1 cellular context compared by ENCODE assay signal in the genomic region with DNA sequence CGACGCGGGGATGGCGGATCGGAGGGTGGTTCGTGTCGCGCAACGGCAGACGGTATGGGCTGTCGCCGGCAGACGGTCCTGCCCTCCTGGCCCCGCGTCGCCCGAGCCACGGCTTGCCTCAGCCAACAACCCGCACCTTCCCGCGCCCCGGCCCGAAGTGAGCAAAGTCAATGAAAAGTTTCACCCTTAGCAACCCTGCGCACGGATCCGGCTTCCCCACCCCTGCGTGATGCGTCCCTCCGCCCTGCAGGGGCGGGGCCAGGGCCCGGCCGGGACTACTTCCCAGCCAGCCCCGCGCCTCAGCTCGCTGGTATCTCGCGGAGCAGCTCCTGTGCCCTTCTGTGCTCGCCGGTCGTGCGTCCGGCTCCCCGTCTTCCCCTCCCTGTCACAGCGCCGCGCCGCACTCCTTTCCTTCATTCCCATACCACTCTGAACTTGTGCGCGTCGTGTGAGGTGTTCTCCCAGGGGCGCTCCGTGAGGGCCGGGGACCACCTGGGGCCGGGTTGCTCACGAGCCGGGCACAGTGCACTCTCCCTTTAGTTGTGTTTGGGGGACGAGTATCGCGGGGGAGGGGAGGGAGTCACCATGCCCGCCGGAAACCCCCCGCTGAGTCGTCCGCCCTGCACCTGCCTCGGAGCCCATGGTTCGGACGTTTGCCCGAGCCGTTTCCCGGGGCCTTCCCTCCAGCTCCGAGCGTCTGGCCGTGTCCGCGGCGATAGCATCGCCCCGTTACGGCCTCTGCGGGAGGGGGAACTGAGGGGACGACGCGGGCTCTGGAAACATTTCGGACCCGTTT.
TF ChIP-seq lines count a peak whose summit lies in the region.

A gene with protein sequence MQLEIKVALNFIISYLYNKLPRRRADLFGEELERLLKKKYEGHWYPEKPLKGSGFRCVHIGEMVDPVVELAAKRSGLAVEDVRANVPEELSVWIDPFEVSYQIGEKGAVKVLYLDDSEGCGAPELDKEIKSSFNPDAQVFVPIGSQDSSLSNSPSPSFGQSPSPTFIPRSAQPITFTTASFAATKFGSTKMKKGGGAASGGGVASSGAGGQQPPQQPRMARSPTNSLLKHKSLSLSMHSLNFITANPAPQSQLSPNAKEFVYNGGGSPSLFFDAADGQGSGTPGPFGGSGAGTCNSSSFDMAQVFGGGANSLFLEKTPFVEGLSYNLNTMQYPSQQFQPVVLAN (minus strand): TSS at position 163 of the 796 bp plus-strand sequence. CDS start 9,456 bp downstream, outside the sequence.

TF ChIP-seq in K562, 482 proteins besides CTCF, POLR2A, EP300 and RAD21 (continued from another document and continues in another):
- TF ChIP-seq, protein P1, sequence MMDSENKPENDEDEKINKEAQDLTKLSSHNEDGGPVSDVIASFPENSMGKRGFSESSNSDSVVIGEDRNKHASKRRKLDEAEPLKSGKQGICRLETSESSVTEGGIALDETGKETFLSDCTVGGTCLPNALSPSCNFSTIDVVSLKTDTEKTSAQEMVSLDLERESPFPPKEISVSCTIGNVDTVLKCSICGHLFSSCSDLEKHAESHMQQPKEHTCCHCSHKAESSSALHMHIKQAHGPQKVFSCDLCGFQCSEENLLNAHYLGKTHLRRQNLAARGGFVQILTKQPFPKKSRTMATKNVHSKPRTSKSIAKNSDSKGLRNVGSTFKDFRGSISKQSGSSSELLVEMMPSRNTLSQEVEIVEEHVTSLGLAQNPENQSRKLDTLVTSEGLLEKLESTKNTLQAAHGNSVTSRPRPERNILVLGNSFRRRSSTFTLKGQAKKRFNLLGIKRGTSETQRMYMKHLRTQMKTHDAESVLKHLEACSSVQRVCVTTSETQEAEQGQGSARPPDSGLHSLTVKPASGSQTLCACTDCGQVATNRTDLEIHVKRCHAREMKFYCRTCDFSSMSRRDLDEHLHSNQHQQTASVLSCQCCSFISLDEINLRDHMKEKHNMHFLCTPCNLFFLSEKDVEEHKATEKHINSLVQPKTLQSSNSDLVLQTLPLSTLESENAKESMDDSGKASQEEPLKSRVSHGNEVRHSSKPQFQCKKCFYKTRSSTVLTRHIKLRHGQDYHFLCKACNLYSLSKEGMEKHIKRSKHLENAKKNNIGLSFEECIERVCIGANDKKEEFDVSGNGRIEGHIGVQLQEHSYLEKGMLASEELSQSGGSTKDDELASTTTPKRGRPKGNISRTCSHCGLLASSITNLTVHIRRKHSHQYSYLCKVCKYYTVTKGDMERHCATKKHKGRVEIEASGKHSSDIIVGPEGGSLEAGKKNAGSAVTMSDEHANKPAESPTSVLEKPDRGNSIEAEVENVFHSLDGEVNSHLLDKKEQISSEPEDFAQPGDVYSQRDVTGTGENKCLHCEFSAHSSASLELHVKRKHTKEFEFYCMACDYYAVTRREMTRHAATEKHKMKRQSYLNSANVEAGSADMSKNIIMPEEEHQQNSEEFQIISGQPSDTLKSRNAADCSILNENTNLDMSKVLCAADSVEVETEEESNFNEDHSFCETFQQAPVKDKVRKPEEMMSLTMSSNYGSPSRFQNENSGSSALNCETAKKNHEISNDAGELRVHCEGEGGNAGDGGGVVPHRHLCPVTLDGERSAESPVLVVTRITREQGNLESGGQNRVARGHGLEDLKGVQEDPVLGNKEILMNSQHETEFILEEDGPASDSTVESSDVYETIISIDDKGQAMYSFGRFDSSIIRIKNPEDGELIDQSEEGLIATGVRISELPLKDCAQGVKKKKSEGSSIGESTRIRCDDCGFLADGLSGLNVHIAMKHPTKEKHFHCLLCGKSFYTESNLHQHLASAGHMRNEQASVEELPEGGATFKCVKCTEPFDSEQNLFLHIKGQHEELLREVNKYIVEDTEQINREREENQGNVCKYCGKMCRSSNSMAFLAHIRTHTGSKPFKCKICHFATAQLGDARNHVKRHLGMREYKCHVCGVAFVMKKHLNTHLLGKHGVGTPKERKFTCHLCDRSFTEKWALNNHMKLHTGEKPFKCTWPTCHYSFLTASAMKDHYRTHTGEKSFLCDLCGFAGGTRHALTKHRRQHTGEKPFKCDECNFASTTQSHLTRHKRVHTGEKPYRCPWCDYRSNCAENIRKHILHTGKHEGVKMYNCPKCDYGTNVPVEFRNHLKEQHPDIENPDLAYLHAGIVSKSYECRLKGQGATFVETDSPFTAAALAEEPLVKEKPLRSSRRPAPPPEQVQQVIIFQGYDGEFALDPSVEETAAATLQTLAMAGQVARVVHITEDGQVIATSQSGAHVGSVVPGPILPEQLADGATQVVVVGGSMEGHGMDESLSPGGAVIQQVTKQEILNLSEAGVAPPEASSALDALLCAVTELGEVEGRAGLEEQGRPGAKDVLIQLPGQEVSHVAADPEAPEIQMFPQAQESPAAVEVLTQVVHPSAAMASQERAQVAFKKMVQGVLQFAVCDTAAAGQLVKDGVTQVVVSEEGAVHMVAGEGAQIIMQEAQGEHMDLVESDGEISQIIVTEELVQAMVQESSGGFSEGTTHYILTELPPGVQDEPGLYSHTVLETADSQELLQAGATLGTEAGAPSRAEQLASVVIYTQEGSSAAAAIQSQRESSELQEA (IDR thresholded peaks at IDR 0.05; ENCODE audit: low read depth) = no peak
- peak; percentile 67 for TF ChIP-seq RFX5 (IDR thresholded peaks at IDR 0.05; ENCODE audit: low read depth, low read length)
- no peak for TF ChIP-seq RREB1 (CRISPR knock-in tag; IDR thresholded peaks at IDR 0.05)
- TF ChIP-seq ZNF184 (CRISPR knock-in tag; IDR thresholded peaks at IDR 0.05) = no peak
- no peak for TF ChIP-seq BACH1 (tag; IDR thresholded peaks at IDR 0.05)
- no peak for TF ChIP-seq POLR3A (IDR thresholded peaks at IDR 0.05; ENCODE audit: borderline replicate concordance, extremely low read depth, insufficient read depth, insufficient read length)
- 0 out of 2 replicates have a peak, but pooled peaks have one; percentile 51 for TF ChIP-seq ZNF76 (CRISPR knock-in tag; IDR thresholded peaks at IDR 0.05; ENCODE audit: borderline replicate concordance)
- TF ChIP-seq ZFP36 (IDR thresholded peaks at IDR 0.05; ENCODE audit: low read depth, low read length, partially characterized antibody) = peak; percentile 47
- no peak; the same call in 1 of the 2 replicates for TF ChIP-seq ZBTB7A (IDR thresholded peaks at IDR 0.05; ENCODE audit: borderline replicate concordance, control insufficient read depth, low read depth, low read length)
- peak; percentile 64 for TF ChIP-seq HCFC1 (IDR thresholded peaks at IDR 0.05; ENCODE audit: low read depth, low read length)
- TF ChIP-seq ZNF586 (CRISPR knock-in tag; conservative IDR thresholded peaks at IDR 0.05) = no peak
- no peak for TF ChIP-seq U2AF2 (optimal IDR thresholded peaks at IDR 0.05; ENCODE audit: low read depth, low read length)
- TF ChIP-seq BCLAF1 (IDR thresholded peaks at IDR 0.05; ENCODE audit: borderline replicate concordance in 1 of 2, control insufficient read depth in 1 of 2, low read depth in 2 of 2, low read length in 1 of 2) = no peak
- TF ChIP-seq, protein P2, sequence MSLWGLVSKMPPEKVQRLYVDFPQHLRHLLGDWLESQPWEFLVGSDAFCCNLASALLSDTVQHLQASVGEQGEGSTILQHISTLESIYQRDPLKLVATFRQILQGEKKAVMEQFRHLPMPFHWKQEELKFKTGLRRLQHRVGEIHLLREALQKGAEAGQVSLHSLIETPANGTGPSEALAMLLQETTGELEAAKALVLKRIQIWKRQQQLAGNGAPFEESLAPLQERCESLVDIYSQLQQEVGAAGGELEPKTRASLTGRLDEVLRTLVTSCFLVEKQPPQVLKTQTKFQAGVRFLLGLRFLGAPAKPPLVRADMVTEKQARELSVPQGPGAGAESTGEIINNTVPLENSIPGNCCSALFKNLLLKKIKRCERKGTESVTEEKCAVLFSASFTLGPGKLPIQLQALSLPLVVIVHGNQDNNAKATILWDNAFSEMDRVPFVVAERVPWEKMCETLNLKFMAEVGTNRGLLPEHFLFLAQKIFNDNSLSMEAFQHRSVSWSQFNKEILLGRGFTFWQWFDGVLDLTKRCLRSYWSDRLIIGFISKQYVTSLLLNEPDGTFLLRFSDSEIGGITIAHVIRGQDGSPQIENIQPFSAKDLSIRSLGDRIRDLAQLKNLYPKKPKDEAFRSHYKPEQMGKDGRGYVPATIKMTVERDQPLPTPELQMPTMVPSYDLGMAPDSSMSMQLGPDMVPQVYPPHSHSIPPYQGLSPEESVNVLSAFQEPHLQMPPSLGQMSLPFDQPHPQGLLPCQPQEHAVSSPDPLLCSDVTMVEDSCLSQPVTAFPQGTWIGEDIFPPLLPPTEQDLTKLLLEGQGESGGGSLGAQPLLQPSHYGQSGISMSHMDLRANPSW (CRISPR knock-in tag; IDR thresholded peaks at IDR 0.05) = no peak
- TF ChIP-seq ZZZ3 (IDR thresholded peaks at IDR 0.05) = no peak
- TF ChIP-seq ZC3H11A (IDR thresholded peaks at IDR 0.05; ENCODE audit: low read depth, low read length) = no peak
- no peak for TF ChIP-seq ZNF717 (CRISPR knock-in tag; IDR thresholded peaks at IDR 0.05)
- TF ChIP-seq, protein P3, sequence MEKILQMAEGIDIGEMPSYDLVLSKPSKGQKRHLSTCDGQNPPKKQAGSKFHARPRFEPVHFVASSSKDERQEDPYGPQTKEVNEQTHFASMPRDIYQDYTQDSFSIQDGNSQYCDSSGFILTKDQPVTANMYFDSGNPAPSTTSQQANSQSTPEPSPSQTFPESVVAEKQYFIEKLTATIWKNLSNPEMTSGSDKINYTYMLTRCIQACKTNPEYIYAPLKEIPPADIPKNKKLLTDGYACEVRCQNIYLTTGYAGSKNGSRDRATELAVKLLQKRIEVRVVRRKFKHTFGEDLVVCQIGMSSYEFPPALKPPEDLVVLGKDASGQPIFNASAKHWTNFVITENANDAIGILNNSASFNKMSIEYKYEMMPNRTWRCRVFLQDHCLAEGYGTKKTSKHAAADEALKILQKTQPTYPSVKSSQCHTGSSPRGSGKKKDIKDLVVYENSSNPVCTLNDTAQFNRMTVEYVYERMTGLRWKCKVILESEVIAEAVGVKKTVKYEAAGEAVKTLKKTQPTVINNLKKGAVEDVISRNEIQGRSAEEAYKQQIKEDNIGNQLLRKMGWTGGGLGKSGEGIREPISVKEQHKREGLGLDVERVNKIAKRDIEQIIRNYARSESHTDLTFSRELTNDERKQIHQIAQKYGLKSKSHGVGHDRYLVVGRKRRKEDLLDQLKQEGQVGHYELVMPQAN (IDR thresholded peaks at IDR 0.05; ENCODE audit: borderline replicate concordance) = 0 out of 2 replicates have a peak, but pooled peaks have one; percentile 40
- TF ChIP-seq EGR1 (conservative IDR thresholded peaks at IDR 0.05) = peak; percentile 33
- TF ChIP-seq SNAPC5 (CRISPR knock-in tag; IDR thresholded peaks at IDR 0.05) = no peak
- peak; percentile 85 for TF ChIP-seq ZFX (CRISPR knock-in tag; IDR thresholded peaks at IDR 0.05)
- TF ChIP-seq FOXM1 (IDR thresholded peaks at IDR 0.05; ENCODE audit: low read depth) = no peak
- 0 out of 2 replicates have a peak, but pooled peaks have one; percentile 12 for TF ChIP-seq FOXM1 (CRISPR knock-in tag; IDR thresholded peaks at IDR 0.05; ENCODE audit: low read depth)
- TF ChIP-seq NFXL1 (CRISPR knock-in tag; IDR thresholded peaks at IDR 0.05) = no peak
- TF ChIP-seq CREB1 (IDR thresholded peaks at IDR 0.05) = peak; percentile 73
- peak; percentile 76 for TF ChIP-seq CREB1 (CRISPR knock-in tag; IDR thresholded peaks at IDR 0.05)
- TF ChIP-seq XRCC5 (IDR thresholded peaks at IDR 0.05; ENCODE audit: low read depth, low read length) = peak; percentile 80; the same call in 1 of the 2 replicates
